Comparison of ENCODE assay signal across 22 cellular contexts in genomic region chr1:70396607-70397006, GRCh38. TPM values are rescaled to one million over a fixed set of nuclear protein-coding genes. Genes with fewer than 3 reads are reported as not detected.
DNase-seq lines count a peak whose midpoint lies in the region; ATAC-seq, FAIRE-seq and TF ChIP-seq lines count a peak whose summit lies in the region.
"Had no signal": no experiment of that assay in that cellular context is flagged by ENCODE, and none has a peak within 500 bp of the region (broad histone marks: within the 10 kb centered on the region; RNA-seq: fewer than 3 reads in every experiment).

No MANE protein-coding gene starts in this region.

- H3K4me2 ChIP-seq in HCT116 (ENCODE audit: low read length) = no peak overlapping the region
- H3K4me2 ChIP-seq in keratinocyte (ENCODE audit: control insufficient read depth, extremely low read depth, insufficient read depth, low read depth, low read length) = no peak overlapping the region
- H3K4me2 ChIP-seq: A549; BLaER1 treated with 17β-estradiol and CSF1 and Interleukin-3, amounts not matched to agents 10 nM and 100 nM had no signal

- intact Hi-C loops in HCT116 (cut with micrococcal nuclease) = no loop called here

- ATAC-seq in HCT116 (no peak), esophagus mucosa (no peak)
- ATAC-seq: A549; CD8-positive, alpha-beta T cell; GM12878 had no signal

- POLR2A ChIA-PET in HCT116 (lab: Charles Lee) = no interaction called here

- no peaks in the 10 kb centered on the region for H3K27me3 ChIP-seq in HCT116 (ENCODE audit: insufficient read depth, low read length)
- H3K27me3 ChIP-seq in keratinocyte (ENCODE audit: control insufficient read depth, extremely low read depth, insufficient read depth, low read length) = no peaks in the 10 kb centered on the region
- H3K27me3 ChIP-seq: BLaER1 treated with 17β-estradiol and CSF1 and Interleukin-3, amounts not matched to agents 10 nM and 100 nM had no signal

- H3K36me3 ChIP-seq in HCT116 (ENCODE audit: control insufficient read depth in 1 of 2, insufficient read depth in 2 of 2, low read length in 2 of 2) = no peaks in the 10 kb centered on the region
- no peaks in the 10 kb centered on the region for H3K36me3 ChIP-seq in keratinocyte (ENCODE audit: control insufficient read depth in 2 of 2, extremely low read depth in 1 of 2, insufficient read depth in 2 of 2, low read length in 2 of 2)
- H3K36me3 ChIP-seq: BLaER1 treated with 17β-estradiol and CSF1 and Interleukin-3, amounts not matched to agents 10 nM and 100 nM had no signal

- FAIRE-seq in GM12891 (lab: Jason Lieb, UNC) (peak; percentile 9), GM19239 (lab: Jason Lieb, UNC) (peak; percentile 72), keratinocyte (lab: Jason Lieb, UNC) (peak; percentile 60)
- FAIRE-seq: A549, D721Med, GM12878 had no signal

- H3K4me1 ChIP-seq in HCT116 (ENCODE audit: control insufficient read depth in 1 of 2, insufficient read depth in 2 of 2, low read length in 2 of 2) = no peaks in the 10 kb centered on the region
- no peaks in the 10 kb centered on the region for H3K4me1 ChIP-seq in keratinocyte (ENCODE audit: control insufficient read depth, extremely low read depth, insufficient read depth, low read length)
- H3K4me1 ChIP-seq: A549; BLaER1 treated with 17β-estradiol and CSF1 and Interleukin-3, amounts not matched to agents 10 nM and 100 nM; Caco-2 had no signal

- no peak for TF ChIP-seq RAD21 in HCT116 (IDR thresholded peaks at IDR 0.05; ENCODE audit: low read depth)

- peak overlapping the region; percentile 26 for H2AFZ ChIP-seq in HCT116 (ENCODE audit: low read depth, low read length, poor library complexity, severe bottlenecking)
- no peak overlapping the region for H2AFZ ChIP-seq in keratinocyte (ENCODE audit: control insufficient read depth, low read length)

- H3K79me2 ChIP-seq in HCT116 (ENCODE audit: insufficient read depth, low read length) (no peaks in the 10 kb centered on the region), keratinocyte (ENCODE audit: control insufficient read depth, insufficient read depth, low read length) (no peaks in the 10 kb centered on the region)

- BruUV-seq in HCT116 (replicated peaks; lab: Mats Ljungman, UMichigan) = no TSS peak

- H3K9ac ChIP-seq in HCT116 (ENCODE audit: low read length) = no peak overlapping the region
- H3K9ac ChIP-seq in keratinocyte (ENCODE audit: control insufficient read depth, extremely low read depth, insufficient read depth, low read length) = no peak overlapping the region
- H3K9ac ChIP-seq: BLaER1 treated with 17β-estradiol and CSF1 and Interleukin-3, amounts not matched to agents 10 nM and 100 nM had no signal

- H3K9me2 ChIP-seq in HCT116 (ENCODE audit: insufficient read depth) = no peaks in the 10 kb centered on the region

- no peaks in the 10 kb centered on the region for H3K9me3 ChIP-seq in HCT116 (ENCODE audit: control insufficient read depth in 1 of 2, insufficient read depth in 1 of 2, low read depth in 1 of 2, low read length in 2 of 2)
- H3K9me3 ChIP-seq in keratinocyte (ENCODE audit: control insufficient read depth, low read depth, low read length) = no peaks in the 10 kb centered on the region
- H3K9me3 ChIP-seq: A549; BLaER1 treated with 17β-estradiol and CSF1 and Interleukin-3, amounts not matched to agents 10 nM and 100 nM; Caco-2 had no signal

- RAD21 ChIA-PET in HCT116 (lab: Charles Lee; ENCODE audit: low non-redundant PET in 1 of 2, low total read pairs in 2 of 2, uncharacterized antibody in 2 of 2, unreplicated experiment in 2 of 2) = no interaction called here

- no peak for DNase-seq in GM12891 (ENCODE audit: insufficient read length, low spot score)
- no peak for DNase-seq in GM19239 (ENCODE audit: insufficient read length, low spot score)
- DNase-seq in HCT116 (ENCODE audit: low read depth, low spot score) = no peak
- DNase-seq in keratinocyte (ENCODE audit: low read depth, low spot score) = no peak
- no peak for DNase-seq in activated CD4-positive, alpha-beta T cell treated with anti-CD3 and anti-CD28 coated beads for 48 hours
- no peak for DNase-seq in T-helper 2 cell
- DNase-seq: AML-193; Caco-2; Calu3; CD4-positive, alpha-beta T cell; CD8-positive, alpha-beta T cell; DMS79; DND-41; EL; GDM1 had no signal

- TF ChIP-seq CTCF in HCT116 (IDR thresholded peaks at IDR 0.05 in 2 of 3, conservative IDR thresholded peaks at IDR 0.05 in 1 of 3; ENCODE audit: borderline replicate concordance in 1 of 3, insufficient read depth in 1 of 3, low read depth in 2 of 3, low read length in 2 of 3) = no peak
- TF ChIP-seq CTCF in keratinocyte (optimal IDR thresholded peaks at IDR 0.05 in 1 of 3, IDR thresholded peaks at IDR 0.05 in 1 of 3, conservative IDR thresholded peaks at IDR 0.05 in 1 of 3; ENCODE audit: extremely low read depth in 1 of 3, insufficient read depth in 2 of 3, low read length in 3 of 3) = no peak

- CTCF ChIA-PET in HCT116 (lab: Charles Lee) = no interaction called here

- no peaks in the 10 kb centered on the region for H4K20me1 ChIP-seq in HCT116 (ENCODE audit: insufficient read depth)
- no peaks in the 10 kb centered on the region for H4K20me1 ChIP-seq in keratinocyte (ENCODE audit: control insufficient read depth, extremely low read depth, insufficient read depth, low read length)
- H4K20me1 ChIP-seq: BLaER1 treated with 17β-estradiol and CSF1 and Interleukin-3, amounts not matched to agents 10 nM and 100 nM had no signal

- TF ChIP-seq POLR2A in GM12891 (IDR thresholded peaks at IDR 0.05; ENCODE audit: low read depth, low read length) (no peak), HCT116 (IDR thresholded peaks at IDR 0.05; ENCODE audit: borderline replicate concordance, extremely low read depth, insufficient read depth, insufficient read length) (no peak)

- dilution Hi-C loops in keratinocyte (cut with MboI; ENCODE audit: extremely low pct_ligation_motif_present, low sequenced_read_pairs) = no loop called here

- H3K27ac ChIP-seq in HCT116 (ENCODE audit: low read depth, low read length) = no peak overlapping the region
- no peak overlapping the region for H3K27ac ChIP-seq in keratinocyte (ENCODE audit: control insufficient read depth, insufficient read depth, low read length)
- H3K27ac ChIP-seq: 22Rv1; A549; BLaER1 treated with 17β-estradiol and CSF1 and Interleukin-3, amounts not matched to agents 10 nM and 100 nM; C4-2B had no signal

- H3K4me3 ChIP-seq in HCT116 (replicated peaks in 1 of 2; ENCODE audit: low read depth in 1 of 2, low read length in 2 of 2) (no peak overlapping the region), keratinocyte (ENCODE audit: control insufficient read depth in 2 of 3, extremely low read depth in 1 of 3, insufficient read depth in 2 of 3, low read depth in 1 of 3, low read length in 3 of 3) (no peak overlapping the region)
- H3K4me3 ChIP-seq: A549; BLaER1 treated with 17β-estradiol and CSF1 and Interleukin-3, amounts not matched to agents 10 nM and 100 nM; GM12878 had no signal

- no peaks in the 10 kb centered on the region for H3K9me1 ChIP-seq in keratinocyte (ENCODE audit: control insufficient read depth, extremely low read depth, insufficient read depth, low read length)

TF ChIP-seq in GM12891, 5 proteins besides CTCF, POLR2A, EP300 and RAD21:
- TF ChIP-seq POLR2AphosphoS5 (IDR thresholded peaks at IDR 0.05; ENCODE audit: low read depth, low read length) (no peak), POU2F2 (IDR thresholded peaks at IDR 0.05; ENCODE audit: low read depth, low read length) (no peak), SPI1 (IDR thresholded peaks at IDR 0.05; ENCODE audit: low read depth, low read length) (no peak), TAF1 (IDR thresholded peaks at IDR 0.05; ENCODE audit: low read depth, low read length) (no peak), PAX5 (IDR thresholded peaks at IDR 0.05; ENCODE audit: insufficient read depth, low read length, severe bottlenecking) (no peak)

RNA-seq across cellular contexts. Expression of gene CTH, which starts 14.5 kb away (rescaled TPM):
- polyA plus RNA-seq in GM12891 (2012; ENCODE audit: low read depth, missing spikeins) = 7.8 TPM
- total RNA-seq in HCT116 (2021; ENCODE audit: unreplicated experiment) = 14.7 TPM
- polyA plus RNA-seq in HCT116 (2012) = 7.4 and 9.9 TPM in 2 replicates
- 3.8 to 5.0 TPM (median 4.4 TPM) in 3 replicates for polyA plus RNA-seq in keratinocyte
- 3.0 TPM for polyA plus RNA-seq in keratinocyte (2011; ENCODE audit: low read depth)
- 2.8 and 6.1 TPM in 2 replicates for polyA plus RNA-seq in keratinocyte (2011; cell fraction: cytosol; rRNA removed)
- 4.8 and 6.3 TPM in 2 replicates for polyA plus RNA-seq in keratinocyte (2011; cell fraction: nucleus; rRNA removed)
- polyA plus RNA-seq in keratinocyte (2012; ENCODE audit: low replicate concordance) = 2.9 and 7.3 TPM in 2 replicates
- polyA minus RNA-seq in keratinocyte = 1.9 to 4.3 TPM (median 4.0 TPM) in 3 replicates
- polyA minus RNA-seq in keratinocyte (2011; cell fraction: cytosol; rRNA and poly(A)+ RNA removed) = 6.9 TPM
- polyA minus RNA-seq in keratinocyte (2011; cell fraction: nucleus; rRNA and poly(A)+ RNA removed) = 5.0 and 6.0 TPM in 2 replicates
- 11.3 TPM for total RNA-seq in esophagus mucosa

RNA-seq across cellular contexts. Expression of gene ANKRD13C, which starts 42.1 kb away (rescaled TPM):
- 7.1 TPM for polyA plus RNA-seq in GM12891 (2012; ENCODE audit: low read depth, missing spikeins)
- total RNA-seq in HCT116 (2021; ENCODE audit: unreplicated experiment) (21.1 TPM), esophagus mucosa (11.7 TPM)
- 4.4 and 5.6 TPM in 2 replicates for polyA plus RNA-seq in HCT116 (2012)
- polyA plus RNA-seq in keratinocyte = 7.8 to 13.4 TPM (median 8.8 TPM) in 3 replicates
- polyA plus RNA-seq in keratinocyte (2011; ENCODE audit: low read depth) = 10.0 TPM
- 7.9 and 11.8 TPM in 2 replicates for polyA plus RNA-seq in keratinocyte (2011; cell fraction: cytosol; rRNA removed)
- 7.7 and 10.8 TPM in 2 replicates for polyA plus RNA-seq in keratinocyte (2011; cell fraction: nucleus; rRNA removed)
- polyA plus RNA-seq in keratinocyte (2012; ENCODE audit: low replicate concordance) = 9.1 and 9.7 TPM in 2 replicates
- polyA minus RNA-seq in keratinocyte = 2.0 to 10.2 TPM (median 5.7 TPM) in 3 replicates
- 22.8 TPM for polyA minus RNA-seq in keratinocyte (2011; cell fraction: cytosol; rRNA and poly(A)+ RNA removed)
- polyA minus RNA-seq in keratinocyte (2011; cell fraction: nucleus; rRNA and poly(A)+ RNA removed) = 14.4 and 19.1 TPM in 2 replicates
